10 cellular contexts compared by ENCODE assay signal in the genomic region with DNA sequence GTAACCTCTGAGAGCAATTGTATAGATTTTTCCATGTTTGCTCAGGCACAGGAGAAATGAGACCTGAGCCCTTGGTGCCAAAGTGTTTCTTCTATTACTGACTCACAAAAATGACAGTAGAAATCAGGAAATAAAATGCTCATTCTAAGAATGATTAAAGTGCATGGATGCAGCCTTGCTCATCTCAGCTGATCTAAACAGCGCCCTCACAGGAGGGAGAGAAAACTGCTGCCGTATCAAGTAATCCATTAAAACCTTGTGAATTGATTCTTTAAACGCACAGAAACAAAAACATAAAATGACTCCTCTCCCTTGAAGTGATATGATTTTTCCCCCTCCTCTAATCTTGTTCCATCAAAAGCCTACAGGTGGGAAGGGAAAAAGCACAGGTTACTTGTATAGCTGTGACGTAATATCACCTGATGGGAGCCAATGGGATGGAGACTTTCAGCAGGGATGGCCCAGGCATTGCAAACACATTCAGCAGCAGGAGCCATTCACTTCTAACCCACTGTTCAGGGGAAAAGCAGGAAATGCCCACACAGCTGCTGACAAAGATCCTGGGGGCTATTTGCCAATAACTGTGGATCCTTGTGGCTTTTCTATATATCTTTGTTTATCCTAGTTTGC.
A peak's percentile ranks its signal among the peaks of the same experiment; 100 is the strongest.
DNase-seq lines count a peak whose midpoint lies in the region; ATAC-seq and TF ChIP-seq lines count a peak whose summit lies in the region.
"Had no signal": no experiment of that assay in that cellular context is flagged by ENCODE, and none has a peak within 500 bp of the region (broad histone marks: within the 10 kb centered on the region; RNA-seq: fewer than 3 reads in every experiment).

No MANE protein-coding gene starts in this region.

- H3K27ac Mint-ChIP-seq in HFFc6, result no peak overlapping the region
- no peak overlapping the region for H3K27ac Mint-ChIP-seq in WTC11
- H3K27ac Mint-ChIP-seq: activated CD4-positive, alpha-beta T cell treated with anti-CD3 and anti-CD28 coated beads for 36 hours; stimulated activated effector memory CD8-positive, alpha-beta T cell treated with anti-CD3 and anti-CD28 coated beads, Interleukin-12 subunit alpha, Interleukin-12 subunit beta, amount 100 ng/mL, for 72 hours had no signal

- TF ChIP-seq CTCF in HFFc6 (IDR thresholded peaks at IDR 0.05) (peak; percentile 73), WTC11 (IDR thresholded peaks at IDR 0.05) (peak; percentile 58; the same call in 1 of the 2 replicates), mucosa of descending colon (IDR thresholded peaks at IDR 0.05) (no peak), coronary artery (IDR thresholded peaks at IDR 0.05) (no peak)

- no peak overlapping the region for H3K27ac ChIP-seq in coronary artery

- DNase-seq in DMS53 (lab: John Stamatoyannopoulos, UW) (peak; percentile 52), HFFc6 (no peak), WTC11 (ENCODE audit: low spot score) (peak; percentile 23), left lobe of liver (ENCODE audit: low spot score) (no peak), SHP77 treated with DMSO at 0.1 percent for 48 hours (lab: John Stamatoyannopoulos, UW) (no peak), mucosa of descending colon (no peak), coronary artery (ENCODE audit: low spot score) (no peak), T-helper 1 cell (no peak)
- DNase-seq: activated CD4-positive, alpha-beta T cell treated with anti-CD3 and anti-CD28 coated beads for 36 hours had no signal

- H3K9me3 Mint-ChIP-seq in HFFc6 (no peaks in the 10 kb centered on the region), WTC11 (peaks cover 3% of the 10 kb centered on the region; the same call in 1 of the 2 replicates)

- no peaks in the 10 kb centered on the region for H3K36me3 Mint-ChIP-seq in HFFc6 (ENCODE audit: low read depth)
- H3K36me3 Mint-ChIP-seq in WTC11, result no peaks in the 10 kb centered on the region
- H3K36me3 Mint-ChIP-seq: stimulated activated effector memory CD8-positive, alpha-beta T cell treated with anti-CD3 and anti-CD28 coated beads, Interleukin-12 subunit alpha, Interleukin-12 subunit beta, amount 100 ng/mL, for 72 hours had no signal

- CTCF ChIA-PET in WTC11 (lab: Charles Lee), result interaction anchor here (1.0 to 1.2 kb wide), 4 partner anchors 9 to 166 kb away, joined by 3 to 4 read pairs (median 3); no protein-coding TSS in a partner anchor

- H3K4me3 Mint-ChIP-seq in HFFc6 (no peak overlapping the region), WTC11 (no peak overlapping the region)
- H3K4me3 Mint-ChIP-seq: activated CD4-positive, alpha-beta T cell treated with anti-CD3 and anti-CD28 coated beads for 36 hours; stimulated activated effector memory CD8-positive, alpha-beta T cell treated with anti-CD3 and anti-CD28 coated beads, Interleukin-12 subunit alpha, Interleukin-12 subunit beta, amount 100 ng/mL, for 72 hours had no signal

- H3K4me3 ChIP-seq in mucosa of descending colon (no peak overlapping the region), coronary artery (no peak overlapping the region)

- H3K4me1 Mint-ChIP-seq in HFFc6 (ENCODE audit: low read depth) (no peaks in the 10 kb centered on the region), WTC11 (peaks cover 9% of the 10 kb centered on the region)
- H3K4me1 Mint-ChIP-seq: activated CD4-positive, alpha-beta T cell treated with anti-CD3 and anti-CD28 coated beads for 36 hours; stimulated activated effector memory CD8-positive, alpha-beta T cell treated with anti-CD3 and anti-CD28 coated beads, Interleukin-12 subunit alpha, Interleukin-12 subunit beta, amount 100 ng/mL, for 72 hours had no signal

- H3K9me3 ChIP-seq in mucosa of descending colon, result no peaks in the 10 kb centered on the region

- H3K36me3 ChIP-seq in mucosa of descending colon (ENCODE audit: low read depth), result no peaks in the 10 kb centered on the region

- POLR2A ChIA-PET in WTC11 (lab: Charles Lee), result no interaction called here

- ATAC-seq in WTC11, result peak; percentile 87
- peak; percentile 35 for ATAC-seq in left lobe of liver
- ATAC-seq in mucosa of descending colon, result no peak
- ATAC-seq: activated CD4-positive, alpha-beta T cell treated with anti-CD3 and anti-CD28 coated beads for 36 hours; stimulated activated effector memory CD8-positive, alpha-beta T cell treated with anti-CD3 and anti-CD28 coated beads, Interleukin-12 subunit alpha, Interleukin-12 subunit beta, amount 100 ng/mL, for 72 hours had no signal

- no peaks in the 10 kb centered on the region for H3K4me1 ChIP-seq in mucosa of descending colon (ENCODE audit: low read depth)

- H3K27me3 Mint-ChIP-seq in HFFc6 (ENCODE audit: insufficient read depth) (peaks cover 2% of the 10 kb centered on the region), WTC11 (ENCODE audit: low read depth) (no peaks in the 10 kb centered on the region)
- H3K27me3 Mint-ChIP-seq: activated CD4-positive, alpha-beta T cell treated with anti-CD3 and anti-CD28 coated beads for 36 hours had no signal

- intact Hi-C loops in mucosa of descending colon (cut with DNase I, micrococcal nuclease), result no loop called here

TF ChIP-seq in WTC11, 78 proteins besides CTCF, POLR2A, EP300 and RAD21:
- TF ChIP-seq NFE2L1 (CRISPR knock-in tag; IDR thresholded peaks at IDR 0.05), result no peak
- TF ChIP-seq IRF2 (CRISPR knock-in tag; IDR thresholded peaks at IDR 0.05; ENCODE audit: borderline replicate concordance, low read depth), result no peak
- TF ChIP-seq CBFB (CRISPR knock-in tag; IDR thresholded peaks at IDR 0.05; ENCODE audit: low read depth), result no peak
- TF ChIP-seq, protein P1, sequence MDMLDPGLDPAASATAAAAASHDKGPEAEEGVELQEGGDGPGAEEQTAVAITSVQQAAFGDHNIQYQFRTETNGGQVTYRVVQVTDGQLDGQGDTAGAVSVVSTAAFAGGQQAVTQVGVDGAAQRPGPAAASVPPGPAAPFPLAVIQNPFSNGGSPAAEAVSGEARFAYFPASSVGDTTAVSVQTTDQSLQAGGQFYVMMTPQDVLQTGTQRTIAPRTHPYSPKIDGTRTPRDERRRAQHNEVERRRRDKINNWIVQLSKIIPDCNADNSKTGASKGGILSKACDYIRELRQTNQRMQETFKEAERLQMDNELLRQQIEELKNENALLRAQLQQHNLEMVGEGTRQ (CRISPR knock-in tag; IDR thresholded peaks at IDR 0.05), result no peak
- TF ChIP-seq GTF2I (CRISPR knock-in tag; conservative IDR thresholded peaks at IDR 0.05), result no peak
- TF ChIP-seq, protein P2, sequence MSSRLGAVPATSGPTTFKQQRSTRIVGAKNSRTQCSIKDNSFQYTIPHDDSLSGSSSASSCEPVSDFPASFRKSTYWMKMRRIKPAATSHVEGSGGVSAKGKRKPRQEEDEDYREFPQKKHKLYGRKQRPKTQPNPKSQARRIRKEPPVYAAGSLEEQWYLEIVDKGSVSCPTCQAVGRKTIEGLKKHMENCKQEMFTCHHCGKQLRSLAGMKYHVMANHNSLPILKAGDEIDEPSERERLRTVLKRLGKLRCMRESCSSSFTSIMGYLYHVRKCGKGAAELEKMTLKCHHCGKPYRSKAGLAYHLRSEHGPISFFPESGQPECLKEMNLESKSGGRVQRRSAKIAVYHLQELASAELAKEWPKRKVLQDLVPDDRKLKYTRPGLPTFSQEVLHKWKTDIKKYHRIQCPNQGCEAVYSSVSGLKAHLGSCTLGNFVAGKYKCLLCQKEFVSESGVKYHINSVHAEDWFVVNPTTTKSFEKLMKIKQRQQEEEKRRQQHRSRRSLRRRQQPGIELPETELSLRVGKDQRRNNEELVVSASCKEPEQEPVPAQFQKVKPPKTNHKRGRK (CRISPR knock-in tag; IDR thresholded peaks at IDR 0.05; ENCODE audit: borderline replicate concordance), result no peak

Comparison
In these comparisons a context has a peak if more than half of its experiments do, and no peak if none do; other contexts are left out.
1. DNase-seq: peak in DMS53 (single experiment) and WTC11 (single experiment); none in HFFc6 (single experiment), left lobe of liver (single experiment), SHP77 treated with DMSO at 0.1 percent for 48 hours (single experiment), mucosa of descending colon (0 of 3), coronary artery (single experiment) and T-helper 1 cell (0 of 5).
2. CTCF ChIP-seq: peak in HFFc6 (single experiment) and WTC11 (single experiment); none in mucosa of descending colon (single experiment) and coronary artery (single experiment).